In genomic region chr17:66727634-66728570, GRCh38 we compare ENCODE assay signal across 8 cellular contexts.
A peak's percentile ranks its signal among the peaks of the same experiment; 100 is the strongest.
DNase-seq lines count a peak whose midpoint lies in the region; ATAC-seq and TF ChIP-seq lines count a peak whose summit lies in the region.

No MANE protein-coding gene starts in this region.

- no peak overlapping the region for H3K4me2 ChIP-seq in MM.1S (ENCODE audit: low read depth, low read length)

- no peaks in the 10 kb centered on the region for H3F3A ChIP-seq in MM.1S (ENCODE audit: insufficient read depth, low read length)

- no peaks in the 10 kb centered on the region for H3K4me1 ChIP-seq in CD8-positive, alpha-beta T cell (ENCODE audit: insufficient read depth, low read length)
- H3K4me1 ChIP-seq in MM.1S (ENCODE audit: low read length) (no peaks in the 10 kb centered on the region), right cardiac atrium (ENCODE audit: control insufficient read depth, insufficient read depth, low read length) (peaks cover 2% of the 10 kb centered on the region)

- CTCF ChIA-PET in CD8-positive, alpha-beta T cell (lab: Charles Lee), result interaction anchor here (0.9 to 1.4 kb wide), 2 partner anchors 10 to 20 kb away, joined by 3 to 5 read pairs; no protein-coding TSS in a partner anchor
- CTCF ChIA-PET in RWPE1 (lab: Yijun Ruan, JAX), result interaction anchor here (0.5 to 1.7 kb wide), 13 partner anchors 10 to 538 kb away, joined by 3 to 10 read pairs (median 3); no protein-coding TSS in a partner anchor

- H3K9me2 ChIP-seq in MM.1S (replicated peaks; ENCODE audit: insufficient read depth, low read length), result no peaks in the 10 kb centered on the region

- H3K27me3 ChIP-seq in CD8-positive, alpha-beta T cell (ENCODE audit: insufficient read depth, low read length), result no peaks in the 10 kb centered on the region
- H3K27me3 ChIP-seq in MM.1S (replicated peaks; ENCODE audit: insufficient read depth, low read length) (no peaks in the 10 kb centered on the region), right cardiac atrium (ENCODE audit: control insufficient read depth, insufficient read depth) (no peaks in the 10 kb centered on the region)

- ATAC-seq in CD8-positive, alpha-beta T cell, result peak; percentile 58
- ATAC-seq in GM19438 (IDR thresholded peaks at IDR 0.05; ENCODE audit: low read depth, unreplicated experiment) (peak; percentile 84), right cardiac atrium (peak; percentile 61 to 75), sciatic nerve (peak; percentile 73), GM19324 (IDR thresholded peaks at IDR 0.05; ENCODE audit: low FRiP score, unreplicated experiment) (no peak)

- no peaks in the 10 kb centered on the region for H3K27me3 Mint-ChIP-seq in CD8-positive, alpha-beta T cell (ENCODE audit: low read depth)

- no peaks in the 10 kb centered on the region for H4K20me1 ChIP-seq in MM.1S (ENCODE audit: insufficient read depth, low read length)

- no peaks in the 10 kb centered on the region for H3K36me3 ChIP-seq in CD8-positive, alpha-beta T cell (ENCODE audit: insufficient read depth, low read length)
- H3K36me3 ChIP-seq in MM.1S (replicated peaks; ENCODE audit: insufficient read depth, low read length), result no peaks in the 10 kb centered on the region

- H3K9me3 Mint-ChIP-seq in CD8-positive, alpha-beta T cell, result no peaks in the 10 kb centered on the region

- no peak overlapping the region for H2AFZ ChIP-seq in MM.1S (ENCODE audit: low read length)

- intact Hi-C loops in CD8-positive, alpha-beta T cell (cut with DNase I, micrococcal nuclease), result no loop called here
- intact Hi-C loops in right cardiac atrium (cut with DNase I) (loop anchor here in 3 of 4 donors (5.0 kb wide), 1 partner anchor 179 kb away; no protein-coding TSS in a partner anchor), sciatic nerve (cut with DNase I) (no loop called here)

- H3K9ac ChIP-seq in MM.1S (ENCODE audit: low read length), result no peak overlapping the region

- WGBS in right cardiac atrium, result 49% methylated on average over 17 of the region's 17 CpGs

- no peak for TF ChIP-seq CTCF in CD8-positive, alpha-beta T cell (IDR thresholded peaks at IDR 0.05)
- TF ChIP-seq CTCF in MM.1S (IDR thresholded peaks at IDR 0.05; ENCODE audit: low read length), result peak; percentile 53
- TF ChIP-seq CTCF in RWPE1 (conservative IDR thresholded peaks at IDR 0.05; ENCODE audit: low read depth), result peak; percentile 74

- H3K4me3 Mint-ChIP-seq in CD8-positive, alpha-beta T cell, result no peak overlapping the region

- H3K27ac ChIP-seq in CD8-positive, alpha-beta T cell (ENCODE audit: low read depth, low read length), result no peak overlapping the region
- H3K27ac ChIP-seq in MM.1S (ENCODE audit: low read length) (no peak overlapping the region), RWPE1 (peak overlapping the region; percentile 41), right cardiac atrium (ENCODE audit: low read length) (no peak overlapping the region)

- peaks cover 29% of the 10 kb centered on the region for H3K36me3 Mint-ChIP-seq in CD8-positive, alpha-beta T cell

- no peak overlapping the region for H3K4me3 ChIP-seq in CD8-positive, alpha-beta T cell (ENCODE audit: low read depth, low read length)
- H3K4me3 ChIP-seq in MM.1S (ENCODE audit: low read length) (no peak overlapping the region), right cardiac atrium (ENCODE audit: low read length) (no peak overlapping the region)

- H3K27ac Mint-ChIP-seq in CD8-positive, alpha-beta T cell, result no peak overlapping the region

- no peaks in the 10 kb centered on the region for H3K79me2 ChIP-seq in MM.1S (ENCODE audit: low read length)

- DNase-seq in CD8-positive, alpha-beta T cell, result peak in 2 of 7 experiments; percentile 10 to 35
- no peak for DNase-seq in MM.1S
- DNase-seq in RWPE1 (ENCODE audit: low spot score), result peak; percentile 68
- DNase-seq in amygdala (lab: John Stamatoyannopoulos, UW), result peak in 50 of 56 donors; percentile 18 to 82 (median 46)
- DNase-seq in right cardiac atrium, result peak; percentile 45 to 81 (median 80)
- peak; percentile 81 for DNase-seq in sciatic nerve (ENCODE audit: low spot score)

- no peaks in the 10 kb centered on the region for H3K9me3 ChIP-seq in CD8-positive, alpha-beta T cell (ENCODE audit: low read length)
- H3K9me3 ChIP-seq in MM.1S (replicated peaks; ENCODE audit: insufficient read depth, low read length) (no peaks in the 10 kb centered on the region), right cardiac atrium (ENCODE audit: control insufficient read depth, low read length) (no peaks in the 10 kb centered on the region)

- H3K4me1 Mint-ChIP-seq in CD8-positive, alpha-beta T cell (ENCODE audit: low read depth), result peaks cover 10% of the 10 kb centered on the region

- POLR2A ChIA-PET in CD8-positive, alpha-beta T cell (lab: Charles Lee), result no interaction called here
- POLR2A ChIA-PET in RWPE1 (lab: Yijun Ruan, JAX; ENCODE audit: low non-redundant PET), result no interaction called here

Comparison
In these comparisons a context has a peak if more than half of its experiments do, and no peak if none do; other contexts are left out.
1. intact Hi-C loops: an anchor here in right cardiac atrium (5.0 kb wide); none called in CD8-positive, alpha-beta T cell and sciatic nerve.